9 cellular contexts compared by ENCODE assay signal in genomic region chr14:76644875-76645518, GRCh38.
DNase-seq lines count a peak whose midpoint lies in the region; ATAC-seq and TF ChIP-seq lines count a peak whose summit lies in the region.
"Had no signal": no experiment of that assay in that cellular context is flagged by ENCODE, and none has a peak within 500 bp of the region (broad histone marks: within the 10 kb centered on the region; RNA-seq: fewer than 3 reads in every experiment).

No MANE protein-coding gene starts in this region.

- H3K27ac ChIP-seq in ascending aorta: no peak overlapping the region

- H3K36me3 Mint-ChIP-seq in T-helper 2 cell treated with Interferon-gamma antibody and Interleukin-4, amounts not matched to agents 5 μg/mL and 100 μg/mL, for 36 hours (ENCODE audit: low read depth): no peaks in the 10 kb centered on the region

- H3K27me3 Mint-ChIP-seq in T-helper 2 cell treated with Interferon-gamma antibody and Interleukin-4, amounts not matched to agents 5 μg/mL and 100 μg/mL, for 36 hours (ENCODE audit: low read depth): peaks cover 10% of the 10 kb centered on the region

- no peaks in the 10 kb centered on the region for H3K9me3 ChIP-seq in ascending aorta

- no peaks in the 10 kb centered on the region for H3K4me1 ChIP-seq in ascending aorta

- H3K4me3 Mint-ChIP-seq in T-helper 2 cell treated with Interferon-gamma antibody and Interleukin-4, amounts not matched to agents 5 μg/mL and 100 μg/mL, for 36 hours: no peak overlapping the region
- H3K4me3 Mint-ChIP-seq: stimulated activated naive CD8-positive, alpha-beta T cell treated with anti-CD3 and anti-CD28 coated beads, Interleukin-15, amount 100 ng/mL, for 72 hours had no signal

- H3K36me3 ChIP-seq in ascending aorta: no peaks in the 10 kb centered on the region

- TF ChIP-seq CTCF in ascending aorta (IDR thresholded peaks at IDR 0.05): peak in 2 of 3 experiments; percentile 4 to 26

- no peak overlapping the region for H3K4me3 ChIP-seq in ascending aorta

- no peak for ATAC-seq in HG02973 (IDR thresholded peaks at IDR 0.05; ENCODE audit: unreplicated experiment)
- no peak for ATAC-seq in GM18519 (IDR thresholded peaks at IDR 0.05; ENCODE audit: low FRiP score, unreplicated experiment)
- ATAC-seq: stimulated activated naive CD8-positive, alpha-beta T cell treated with anti-CD3 and anti-CD28 coated beads, Interleukin-15, amount 100 ng/mL, for 72 hours had no signal

- intact Hi-C loops in ascending aorta (cut with DNase I): no loop called here

- H3K27ac Mint-ChIP-seq in T-helper 2 cell treated with Interferon-gamma antibody and Interleukin-4, amounts not matched to agents 5 μg/mL and 100 μg/mL, for 36 hours: no peak overlapping the region
- H3K27ac Mint-ChIP-seq: stimulated activated naive CD8-positive, alpha-beta T cell treated with anti-CD3 and anti-CD28 coated beads, Interleukin-15, amount 100 ng/mL, for 72 hours had no signal

- no peaks in the 10 kb centered on the region for H3K4me1 Mint-ChIP-seq in T-helper 2 cell treated with Interferon-gamma antibody and Interleukin-4, amounts not matched to agents 5 μg/mL and 100 μg/mL, for 36 hours (ENCODE audit: low read depth)
- H3K4me1 Mint-ChIP-seq: stimulated activated naive CD8-positive, alpha-beta T cell treated with anti-CD3 and anti-CD28 coated beads, Interleukin-15, amount 100 ng/mL, for 72 hours had no signal

- H3K27me3 ChIP-seq in ascending aorta: no peaks in the 10 kb centered on the region

- peak; percentile 61 for DNase-seq in 8988T
- DNase-seq in EH (ENCODE audit: low read depth): peak; percentile 18
- DNase-seq in NCI-H1417 (lab: John Stamatoyannopoulos, UW): peak; percentile 56 to 72 (median 69)
- DNase-seq in ascending aorta (ENCODE audit: low spot score in 2 of 2): no peak
- peak; percentile 28 for DNase-seq in kidney tubule cell (ENCODE audit: low spot score)
- no peak for DNase-seq in T-helper 2 cell treated with Interferon-gamma antibody and Interleukin-4, amounts not matched to agents 5 μg/mL and 100 μg/mL, for 36 hours (ENCODE audit: low spot score)

- H3K9me3 Mint-ChIP-seq in T-helper 2 cell treated with Interferon-gamma antibody and Interleukin-4, amounts not matched to agents 5 μg/mL and 100 μg/mL, for 36 hours: no peaks in the 10 kb centered on the region
- H3K9me3 Mint-ChIP-seq: stimulated activated naive CD8-positive, alpha-beta T cell treated with anti-CD3 and anti-CD28 coated beads, Interleukin-15, amount 100 ng/mL, for 72 hours had no signal

Comparison
In these comparisons a context has a peak if more than half of its experiments do, and no peak if none do; other contexts are left out.
1. DNase-seq: peak in 8988T (single experiment), EH (single experiment), NCI-H1417 (3 of 3) and kidney tubule cell (single experiment); none in ascending aorta (0 of 2) and T-helper 2 cell treated with Interferon-gamma antibody and Interleukin-4, amounts not matched to agents 5 μg/mL and 100 μg/mL, for 36 hours (single experiment).